10 cellular contexts compared by ENCODE assay signal in genomic region chr6:90197854-90198496, GRCh38.
DNase-seq lines count a peak whose midpoint lies in the region; ATAC-seq and TF ChIP-seq lines count a peak whose summit lies in the region.
"Had no signal": no experiment of that assay in that cellular context is flagged by ENCODE, and none has a peak within 500 bp of the region (broad histone marks: within the 10 kb centered on the region; RNA-seq: fewer than 3 reads in every experiment).

No MANE protein-coding gene starts in this region.

- intact Hi-C loops in lower lobe of right lung (cut with DNase I): no loop called here
- intact Hi-C loops in vagina (cut with DNase I): no loop called here

- no peak for TF ChIP-seq POLR2A in vagina (IDR thresholded peaks at IDR 0.05)

- peaks cover 91% of the 10 kb centered on the region for H3K4me1 Mint-ChIP-seq in activated naive CD8-positive, alpha-beta T cell treated with anti-CD3 and anti-CD28 coated beads, Interleukin-2, amount 50 U/mL, for 24 hours

- peaks cover 63% of the 10 kb centered on the region for H3K36me3 Mint-ChIP-seq in activated naive CD8-positive, alpha-beta T cell treated with anti-CD3 and anti-CD28 coated beads, Interleukin-2, amount 50 U/mL, for 24 hours (ENCODE audit: low read depth)

- DNase-seq in Caki2 (ENCODE audit: low read depth): peak; percentile 71
- peak; percentile 55 to 78 for DNase-seq in HL-60 (ENCODE audit: low read depth in 1 of 2, low spot score in 1 of 2)
- no peak for DNase-seq in activated naive CD8-positive, alpha-beta T cell treated with anti-CD3 and anti-CD28 coated beads, Interleukin-2, amount 50 U/mL, for 24 hours
- DNase-seq in lower lobe of right lung: peak; percentile 60
- DNase-seq in OCI-M2 (lab: John Stamatoyannopoulos, UW; ENCODE audit: unreplicated experiment): no peak
- no peak for DNase-seq in vagina (ENCODE audit: extremely low spot score in 2 of 2)
- no peak for DNase-seq in pons (ENCODE audit: low spot score)
- DNase-seq: Kasumi-1 had no signal

- H3K27me3 ChIP-seq in HL-60 (ENCODE audit: insufficient read depth, poor library complexity, severe bottlenecking) (no peaks in the 10 kb centered on the region), lower lobe of right lung (ENCODE audit: low read depth) (no peaks in the 10 kb centered on the region), vagina (no peaks in the 10 kb centered on the region)

- H3K27ac ChIP-seq in HL-60 (replicated peaks): no peak overlapping the region
- H3K27ac ChIP-seq in lower lobe of right lung: no peak overlapping the region
- H3K27ac ChIP-seq in vagina: no peak overlapping the region

- peaks cover 10% of the 10 kb centered on the region for H3K4me1 ChIP-seq in lower lobe of right lung
- H3K4me1 ChIP-seq in vagina: peaks cover 8% of the 10 kb centered on the region

- H3K4me3 ChIP-seq in HL-60 (replicated peaks; ENCODE audit: insufficient read depth, low read length) (no peak overlapping the region), lower lobe of right lung (no peak overlapping the region), vagina (no peak overlapping the region)
- H3K4me3 ChIP-seq: GM12878 had no signal

- no peaks in the 10 kb centered on the region for H3K27me3 Mint-ChIP-seq in activated naive CD8-positive, alpha-beta T cell treated with anti-CD3 and anti-CD28 coated beads, Interleukin-2, amount 50 U/mL, for 24 hours

- TF ChIP-seq CTCF in HL-60 (IDR thresholded peaks at IDR 0.05; ENCODE audit: insufficient read depth, low read length) (no peak), lower lobe of right lung (IDR thresholded peaks at IDR 0.05) (no peak), vagina (IDR thresholded peaks at IDR 0.05) (no peak)

- peaks cover 13% of the 10 kb centered on the region for H3K9me3 Mint-ChIP-seq in activated naive CD8-positive, alpha-beta T cell treated with anti-CD3 and anti-CD28 coated beads, Interleukin-2, amount 50 U/mL, for 24 hours

- ATAC-seq in activated naive CD8-positive, alpha-beta T cell treated with anti-CD3 and anti-CD28 coated beads, Interleukin-2, amount 50 U/mL, for 24 hours: no peak
- peak; percentile 65 to 81 for ATAC-seq in lower lobe of right lung
- no peak for ATAC-seq in GM21381 (IDR thresholded peaks at IDR 0.05; ENCODE audit: unreplicated experiment)
- ATAC-seq: GM12878 had no signal

- in situ Hi-C loops in Caki2 (cut with HindIII; ENCODE audit: low pct_unique_long_range_greater_than_20kb, low sequenced_read_pairs): no loop called here

- H3K36me3 ChIP-seq in lower lobe of right lung (no peaks in the 10 kb centered on the region), vagina (no peaks in the 10 kb centered on the region)

- H3K4me3 Mint-ChIP-seq in activated naive CD8-positive, alpha-beta T cell treated with anti-CD3 and anti-CD28 coated beads, Interleukin-2, amount 50 U/mL, for 24 hours: peak overlapping the region; percentile 0

- H3K9me3 ChIP-seq in lower lobe of right lung (no peaks in the 10 kb centered on the region), vagina (no peaks in the 10 kb centered on the region)

- H3K27ac Mint-ChIP-seq in activated naive CD8-positive, alpha-beta T cell treated with anti-CD3 and anti-CD28 coated beads, Interleukin-2, amount 50 U/mL, for 24 hours: peak overlapping the region; percentile 83

Comparison
In these comparisons a context has a peak if more than half of its experiments do, and no peak if none do; other contexts are left out.
1. DNase-seq: peak in Caki2 (single experiment), HL-60 (2 of 2) and lower lobe of right lung (single experiment); none in activated naive CD8-positive, alpha-beta T cell treated with anti-CD3 and anti-CD28 coated beads, Interleukin-2, amount 50 U/mL, for 24 hours (single experiment), OCI-M2 (single experiment), vagina (0 of 2) and pons (single experiment).
2. ATAC-seq: peak in lower lobe of right lung (2 of 2); none in activated naive CD8-positive, alpha-beta T cell treated with anti-CD3 and anti-CD28 coated beads, Interleukin-2, amount 50 U/mL, for 24 hours (single experiment) and GM21381 (single experiment).